Comparison of ENCODE assay signal across 15 cellular contexts in genomic region chr20:34946661-34947060, GRCh38.
"Had no signal": no experiment of that assay in that cellular context is flagged by ENCODE, and none has a peak within 500 bp of the region (broad histone marks: within the 10 kb centered on the region; RNA-seq: fewer than 3 reads in every experiment).

No MANE protein-coding gene starts in this region.

- H3K4me3 ChIP-seq: dorsolateral prefrontal cortex, heart left ventricle, lower lobe of right lung, sigmoid colon, upper lobe of right lung had no signal

- H3K27ac ChIP-seq: brain microvascular endothelial cell, dorsolateral prefrontal cortex, foreskin keratinocyte, lower lobe of right lung, upper lobe of right lung had no signal

- H3K27me3 ChIP-seq: brain microvascular endothelial cell, dorsolateral prefrontal cortex, foreskin keratinocyte, heart left ventricle, sigmoid colon, upper lobe of right lung had no signal

- ATAC-seq: foreskin keratinocyte; lower lobe of right lung; naive thymus-derived CD8-positive, alpha-beta T cell; T-helper 17 cell; upper lobe of right lung had no signal

- DNase-seq: activated CD4-positive, alpha-beta T cell treated with anti-CD3 and anti-CD28 coated beads, Interleukin-2, amount 10 ng/mL, durations not matched to agents 7 days and 5 days; activated CD4-positive, CD25-positive, alpha-beta regulatory T cell; activated CD8-positive, alpha-beta memory T cell treated with anti-CD3 and anti-CD28 coated beads for 24 hours; amniotic stem cell; brain microvascular endothelial cell; dorsolateral prefrontal cortex; foreskin keratinocyte; heart left ventricle; lower lobe of right lung; naive thymus-derived CD8-positive, alpha-beta T cell; sigmoid colon; stimulated activated CD4-positive, alpha-beta T cell treated with anti-CD3 and anti-CD28 coated beads, Interleukin-2, amount 100 ng/mL, for 48 hours; stimulated activated naive CD4-positive, alpha-beta T cell treated with Interleukin-2 at 50 U/mL for 16 hours; T-helper 17 cell; upper lobe of right lung had no signal

- H3K4me1 ChIP-seq: sigmoid colon, upper lobe of right lung had no signal

- H3K9me3 ChIP-seq: heart left ventricle, lower lobe of right lung, sigmoid colon, upper lobe of right lung had no signal
